ENCODE assay signal across 10 cellular contexts in genomic region chr18:46416706-46417638, GRCh38.
A peak's percentile ranks its signal among the peaks of the same experiment; 100 is the strongest.
DNase-seq lines count a peak whose midpoint lies in the region; ATAC-seq and TF ChIP-seq lines count a peak whose summit lies in the region.
"Had no signal": no experiment of that assay in that cellular context is flagged by ENCODE, and none has a peak within 500 bp of the region (broad histone marks: within the 10 kb centered on the region; RNA-seq: fewer than 3 reads in every experiment).

No MANE protein-coding gene starts in this region.

- no peak overlapping the region for H3K23ac ChIP-seq in H9 (ENCODE audit: insufficient read length, low read depth, low read length)

- no peak for TF ChIP-seq CTCF in SK-N-SH (IDR thresholded peaks at IDR 0.05)
- TF ChIP-seq CTCF in H9 (conservative IDR thresholded peaks at IDR 0.05): no peak
- no peak for TF ChIP-seq CTCF in natural killer cell (IDR thresholded peaks at IDR 0.05)

- H3K56ac ChIP-seq in H9 (ENCODE audit: insufficient read length, low read depth, low read length): no peak overlapping the region

- H3K23me2 ChIP-seq in H9 (ENCODE audit: insufficient read length, low read depth, low read length, poor library complexity, severe bottlenecking): no peaks in the 10 kb centered on the region

- H4K91ac ChIP-seq in H9 (ENCODE audit: insufficient read length, low read depth, low read length): no peak overlapping the region

- ATAC-seq in SK-N-SH treated with all-trans-retinoic acid at 6 μM for 48 hours (no peak), natural killer cell (peak; percentile 45 to 68 (median 58))
- ATAC-seq: heart left ventricle had no signal

- H3K4me1 ChIP-seq in SK-N-SH (ENCODE audit: control insufficient read depth in 1 of 2, insufficient read depth in 2 of 2, low read depth in 1 of 2, low read length in 1 of 2): peaks cover 7 to 68% of the 10 kb centered on the region in 2 experiments; a peak in 3 of 4 replicates
- peaks cover 27% of the 10 kb centered on the region; the same call in 1 of the 2 replicates for H3K4me1 ChIP-seq in H9 (ENCODE audit: insufficient read depth, low read length)

- H3K27me3 Mint-ChIP-seq in H9 (ENCODE audit: low read depth) (peaks cover 3% of the 10 kb centered on the region), natural killer cell (ENCODE audit: low read depth in 2 of 2) (no peaks in the 10 kb centered on the region)
- H3K27me3 Mint-ChIP-seq: naive B cell had no signal

- no peak overlapping the region for H3K18ac ChIP-seq in H9 (ENCODE audit: insufficient read length, low read depth, low read length)

- no peaks in the 10 kb centered on the region for H3K79me2 ChIP-seq in SK-N-SH (ENCODE audit: insufficient read depth)
- no peaks in the 10 kb centered on the region for H3K79me2 ChIP-seq in H9 (ENCODE audit: insufficient read depth, low read length)

- H2AFZ ChIP-seq in SK-N-SH (ENCODE audit: low read depth) (no peak overlapping the region), H9 (ENCODE audit: low read length) (no peak overlapping the region)

- POLR2A ChIA-PET in SK-N-SH (lab: Yijun Ruan, JAX): interaction anchor here (0.6 kb wide), 1 partner anchor 1479 kb away, joined by 3 read pairs; no protein-coding TSS in a partner anchor

- H3K9me3 ChIP-seq in SK-N-SH (no peaks in the 10 kb centered on the region), H9 (ENCODE audit: control insufficient read depth, low read depth, low read length) (no peaks in the 10 kb centered on the region)
- H3K9me3 ChIP-seq: heart left ventricle had no signal

- WGBS in SK-N-SH (ENCODE audit: low lambda C conversion rate): 67% methylated on average over 4 of the region's 4 CpGs
- no CpG with 5 or more reads among the region's 4 CpGs for WGBS in H9 (ENCODE audit: extremely low coverage, insufficient read length, low lambda C conversion rate)

- H3F3A ChIP-seq in SK-N-SH (replicated peaks; ENCODE audit: insufficient read depth): no peaks in the 10 kb centered on the region

- no peaks in the 10 kb centered on the region for H3K36me3 ChIP-seq in SK-N-SH (replicated peaks in 1 of 2; ENCODE audit: control insufficient read depth in 1 of 2, insufficient read depth in 2 of 2, low read length in 1 of 2)
- H3K36me3 ChIP-seq: heart left ventricle had no signal

- DNase-seq in SK-N-SH: no peak
- DNase-seq in H9: peak; percentile 51
- DNase-seq in NCI-H226: peak; percentile 14
- DNase-seq in natural killer cell: no peak
- DNase-seq in kidney glomerular epithelial cell (lab: John Stamatoyannopoulos, UW): no peak
- DNase-seq in AG20443 (ENCODE audit: low spot score): no peak
- no peak for DNase-seq in SHP77 treated with DMSO at 0.1 percent for 48 hours (lab: John Stamatoyannopoulos, UW)
- DNase-seq: heart left ventricle, naive B cell had no signal

- H2BK120ac ChIP-seq in H9 (ENCODE audit: low read depth, low read length, poor library complexity, severe bottlenecking): no peak overlapping the region

- no peak overlapping the region for H4K5ac ChIP-seq in H9 (ENCODE audit: insufficient read length, low read depth, low read length)

- no peaks in the 10 kb centered on the region for H3K9me2 ChIP-seq in SK-N-SH

- intact Hi-C loops in natural killer cell (cut with micrococcal nuclease): no loop called here

- no peak overlapping the region for H2BK5ac ChIP-seq in H9 (ENCODE audit: insufficient read length, low read length)

- H2AK5ac ChIP-seq in H9 (ENCODE audit: insufficient read length, low read length): no peak overlapping the region

- H3K27me3 ChIP-seq in SK-N-SH (ENCODE audit: insufficient read depth) (no peaks in the 10 kb centered on the region), H9 (ENCODE audit: insufficient read depth, low read length) (no peaks in the 10 kb centered on the region)
- H3K27me3 ChIP-seq: heart left ventricle had no signal

- no peak overlapping the region for H3K14ac ChIP-seq in H9 (ENCODE audit: insufficient read depth, low read length)

- H3K9me3 Mint-ChIP-seq in H9: no peaks in the 10 kb centered on the region; a peak in 1 of 5 replicates
- H3K9me3 Mint-ChIP-seq in natural killer cell: no peaks in the 10 kb centered on the region
- H3K9me3 Mint-ChIP-seq: naive B cell had no signal

- no peak overlapping the region for H2BK20ac ChIP-seq in H9 (ENCODE audit: low read depth, low read length, poor library complexity, severe bottlenecking)

- H2BK12ac ChIP-seq in H9 (ENCODE audit: insufficient read length, low read depth, low read length): no peak overlapping the region

- H3K4me3 ChIP-seq in SK-N-SH (ENCODE audit: low read depth in 2 of 2, low read length in 1 of 2): no peak overlapping the region
- H3K4me3 ChIP-seq: heart left ventricle had no signal

- H4K8ac ChIP-seq in H9 (replicated peaks; ENCODE audit: insufficient read length, low read depth, low read length): no peak overlapping the region

- TF ChIP-seq EP300 in SK-N-SH (IDR thresholded peaks at IDR 0.05; ENCODE audit: borderline replicate concordance in 1 of 2, low read depth in 1 of 2, low read length in 1 of 2): no peak

- H3T11ph ChIP-seq in H9 (ENCODE audit: low read length): no peak overlapping the region

- no peak overlapping the region for H2BK15ac ChIP-seq in H9 (ENCODE audit: low read depth, low read length)

- H3K27ac Mint-ChIP-seq in H9: no peak overlapping the region
- H3K27ac Mint-ChIP-seq in natural killer cell: peak overlapping the region; percentile 59 to 74
- H3K27ac Mint-ChIP-seq: naive B cell had no signal

- H3K4me3 Mint-ChIP-seq in H9 (no peak overlapping the region), natural killer cell (no peak overlapping the region)
- H3K4me3 Mint-ChIP-seq: naive B cell had no signal

- no peak overlapping the region for H3K4ac ChIP-seq in H9 (ENCODE audit: low read depth, low read length)

- H4K20me1 ChIP-seq in SK-N-SH (ENCODE audit: insufficient read depth) (no peaks in the 10 kb centered on the region), H9 (ENCODE audit: control insufficient read depth, insufficient read depth, insufficient read length) (no peaks in the 10 kb centered on the region)

- H3K4me1 Mint-ChIP-seq in H9 (peaks cover 62 to 73% of the 10 kb centered on the region in 2 experiments), natural killer cell (peaks cover 75 to 77% of the 10 kb centered on the region in 2 donors)
- H3K4me1 Mint-ChIP-seq: naive B cell had no signal

- H3K4me2 ChIP-seq in SK-N-SH (no peak overlapping the region), H9 (ENCODE audit: insufficient read depth, insufficient read length, low read length) (no peak overlapping the region)

- H3K36me3 Mint-ChIP-seq in H9 (ENCODE audit: insufficient read depth in 1 of 3, low read depth in 3 of 3) (no peaks in the 10 kb centered on the region; a peak in 1 of 7 replicates), natural killer cell (no peaks in the 10 kb centered on the region)
- H3K36me3 Mint-ChIP-seq: naive B cell had no signal

- H3K27ac ChIP-seq in SK-N-SH (ENCODE audit: low read depth in 2 of 2, low read length in 1 of 2) (peak overlapping the region in 1 of 2 experiments; percentile 94; a peak in 2 of 4 replicates), H9 (ENCODE audit: insufficient read length, low read depth, low read length) (no peak overlapping the region)

- H3K9ac ChIP-seq in SK-N-SH (no peak overlapping the region), H9 (ENCODE audit: extremely low read depth, insufficient read length, low read length) (no peak overlapping the region)

- H3K79me1 ChIP-seq in H9 (ENCODE audit: insufficient read depth, low read depth, low read length, poor library complexity, severe bottlenecking): no peaks in the 10 kb centered on the region

- TF ChIP-seq RAD21 in SK-N-SH (IDR thresholded peaks at IDR 0.05; ENCODE audit: low read length): no peak

- CTCF ChIA-PET in SK-N-SH (lab: Yijun Ruan, JAX): interaction anchor here (0.6 to 1.9 kb wide), 6 partner anchors 10 to 745 kb away, joined by 3 to 6 read pairs (median 3); a partner anchor contains a TSS

TF ChIP-seq in SK-N-SH, 30 proteins besides CTCF, POLR2A, EP300 and RAD21:
- peak; percentile 66; the same call in 1 of the 2 replicates for TF ChIP-seq USF1 (IDR thresholded peaks at IDR 0.05; ENCODE audit: borderline replicate concordance, low read depth)
- TF ChIP-seq RXRA (IDR thresholded peaks at IDR 0.05; ENCODE audit: borderline replicate concordance, low read depth): no peak
TF ChIP-seq in SK-N-SH: peak in this region for 1.

TF ChIP-seq in SK-N-SH treated with all-trans-retinoic acid at 6 μM for 48 hours, 23 proteins besides CTCF, POLR2A, EP300 and RAD21 (continues in another document):
- TF ChIP-seq ARNTL (CRISPR knock-in tag; IDR thresholded peaks at IDR 0.05; ENCODE audit: borderline replicate concordance, low read depth): no peak
- TF ChIP-seq TSHZ2 (CRISPR knock-in tag; IDR thresholded peaks at IDR 0.05): no peak
- no peak for TF ChIP-seq GLIS3 (CRISPR knock-in tag; IDR thresholded peaks at IDR 0.05)
- TF ChIP-seq ISL1 (CRISPR knock-in tag; IDR thresholded peaks at IDR 0.05): no peak

Comparison
In these comparisons a context has a peak if more than half of its experiments do, and no peak if none do; other contexts are left out.
1. DNase-seq: peak in H9 (single experiment) and NCI-H226 (single experiment); none in SK-N-SH (single experiment), natural killer cell (single experiment), kidney glomerular epithelial cell (single experiment), AG20443 (single experiment) and SHP77 treated with DMSO at 0.1 percent for 48 hours (single experiment).
2. H3K27ac Mint-ChIP-seq: peak in natural killer cell (2 of 2); none in H9 (0 of 3).